In the genomic region with DNA sequence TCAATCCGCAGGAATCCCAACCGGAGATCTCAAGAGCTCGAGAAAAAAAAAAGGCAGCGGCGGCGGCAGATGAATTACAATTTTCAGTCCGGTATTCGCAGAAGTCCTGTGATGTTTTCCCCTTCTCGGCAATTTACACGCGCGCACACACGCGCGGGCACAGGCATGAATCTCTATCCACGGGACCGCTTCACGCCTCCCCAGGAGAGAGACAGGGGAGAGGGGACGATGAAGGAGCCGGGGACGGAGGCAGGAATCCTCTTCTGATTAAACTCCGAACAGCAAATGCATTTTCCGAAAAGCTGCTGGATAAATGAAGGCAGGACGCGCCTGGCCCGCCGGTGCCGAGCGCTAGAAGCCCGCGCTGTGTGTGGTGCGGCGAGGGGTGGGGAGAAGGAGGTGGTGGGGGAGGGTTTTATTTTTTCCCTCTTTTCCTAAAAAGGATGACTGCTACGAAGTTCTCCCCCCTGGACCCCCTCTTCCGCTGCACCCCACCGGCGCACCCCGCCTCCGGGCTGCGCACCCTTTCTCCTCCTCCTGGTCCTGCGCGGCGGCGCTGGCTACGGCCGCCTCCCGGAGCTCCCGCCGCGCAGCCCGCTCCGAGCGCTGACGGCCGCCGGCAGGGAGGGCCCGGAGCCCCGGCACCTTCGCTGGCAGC, we compare ENCODE assay signal across 8 cellular contexts. TPM values are rescaled to one million over a fixed set of nuclear protein-coding genes. Genes with fewer than 3 reads are reported as not detected.
A peak's percentile ranks its signal among the peaks of the same experiment; 100 is the strongest.
DNase-seq lines count a peak whose midpoint lies in the region; ATAC-seq and TF ChIP-seq lines count a peak whose summit lies in the region.

Gene BCL2, minus strand, starts transcription at position 387 of the 658 bp plus-strand sequence.

- peak within 1 kb of the TSS; percentile 93 to 98 for H3K27ac ChIP-seq in breast epithelium
- H3K27ac ChIP-seq in skeletal muscle tissue (ENCODE audit: low read depth, low read length): peak within 1 kb of the TSS; percentile 81

- ATAC-seq in GM19025 (IDR thresholded peaks at IDR 0.05; ENCODE audit: low read depth, unreplicated experiment) (peak; percentile 13), HG03432 (IDR thresholded peaks at IDR 0.05; ENCODE audit: unreplicated experiment) (peak; percentile 10)

- peak within 1 kb of the TSS; percentile 73 to 85 (median 82) for H3K9ac ChIP-seq in skeletal muscle tissue (ENCODE audit: low read depth in 1 of 3, low read length in 3 of 3)

- intact Hi-C loops in breast epithelium (cut with DNase I; ENCODE audit: low total_unique reads): loop anchor here (1.0 to 5.0 kb wide), 3 partner anchors 47 to 317 kb away; no protein-coding TSS in a partner anchor

- H3K36me3 ChIP-seq in BE2C (no peaks in the 10 kb centered on the region), breast epithelium (no peaks in the 10 kb centered on the region), skeletal muscle tissue (ENCODE audit: control insufficient read depth in 3 of 3, insufficient read depth in 3 of 3, low read length in 3 of 3) (no peaks in the 10 kb centered on the region)

- peak; percentile 31 for DNase-seq in BE2C
- DNase-seq in RPMI7951 (ENCODE audit: low read depth): peak; percentile 35
- peak in 1 of 2 donors; percentile 46 for DNase-seq in breast epithelium (ENCODE audit: low spot score in 2 of 2)
- DNase-seq in inferior parietal cortex (ENCODE audit: extremely low spot score): peak; percentile 54
- no peak for DNase-seq in GM19240 (ENCODE audit: insufficient read length, low spot score)

- H3K4me3 ChIP-seq in BE2C (ENCODE audit: low read depth, low read length) (peak within 1 kb of the TSS; percentile 84), breast epithelium (peak within 1 kb of the TSS; percentile 68 to 99 (median 94)), skeletal muscle tissue (ENCODE audit: low read length in 3 of 3) (peak within 1 kb of the TSS; percentile 83 to 89 (median 88))

- no peaks in the 10 kb centered on the region for H3K9me3 ChIP-seq in BE2C
- no peaks in the 10 kb centered on the region for H3K9me3 ChIP-seq in breast epithelium
- H3K9me3 ChIP-seq in skeletal muscle tissue (ENCODE audit: control insufficient read depth in 3 of 3, low read length in 3 of 3): no peaks in the 10 kb centered on the region

- no peaks in the 10 kb centered on the region for H3K27me3 ChIP-seq in BE2C
- H3K27me3 ChIP-seq in breast epithelium: no peaks in the 10 kb centered on the region
- H3K27me3 ChIP-seq in skeletal muscle tissue (ENCODE audit: control insufficient read depth in 3 of 3, insufficient read depth in 3 of 3, low read length in 3 of 3): no peaks in the 10 kb centered on the region

- no peak for TF ChIP-seq POLR2A in breast epithelium (IDR thresholded peaks at IDR 0.05)

- peaks cover 5% of the 10 kb centered on the region for H3K4me1 ChIP-seq in BE2C
- H3K4me1 ChIP-seq in breast epithelium: peaks cover 0 to 16% of the 10 kb centered on the region in 2 donors
- H3K4me1 ChIP-seq in skeletal muscle tissue (ENCODE audit: control insufficient read depth in 3 of 3, insufficient read depth in 3 of 3, low read length in 3 of 3): peaks cover 16 to 26% (median 18%) of the 10 kb centered on the region in 3 donors

- no peak for TF ChIP-seq CTCF in BE2C (IDR thresholded peaks at IDR 0.05; ENCODE audit: low read depth, low read length)
- no peak for TF ChIP-seq CTCF in breast epithelium (IDR thresholded peaks at IDR 0.05)

RNA-seq across cellular contexts. Expression of gene BCL2, which starts in this region (rescaled TPM):
- polyA plus RNA-seq in BE2C (2012; ENCODE audit: insufficient read depth, insufficient read length, low read depth): 15.4 TPM
- 0.84 and 1.4 TPM in 2 replicates for total RNA-seq in RPMI7951 (2014; rRNA removed; shearing (Covaris generic))
- 10 to 100 TPM; 41.3 to 82.5 (median 43.6) TPM for total RNA-seq in breast epithelium
- 39.1 TPM for total RNA-seq in skeletal muscle tissue

Comparison
In these comparisons a context has a peak if more than half of its experiments do, and no peak if none do; other contexts are left out.
1. RNA of gene BCL2 (total RNA-seq): 41.3 to 82.5 TPM in breast epithelium and 39.1 TPM in skeletal muscle tissue (single experiment); 0.84 to 1.4 TPM in RPMI7951; every median in the first group is over 10 times any median in the second.
2. Peak in every context shown above with its lines, with median percentiles within 50 percentile points of each other: H3K4me3 ChIP-seq.